In the genomic region with DNA sequence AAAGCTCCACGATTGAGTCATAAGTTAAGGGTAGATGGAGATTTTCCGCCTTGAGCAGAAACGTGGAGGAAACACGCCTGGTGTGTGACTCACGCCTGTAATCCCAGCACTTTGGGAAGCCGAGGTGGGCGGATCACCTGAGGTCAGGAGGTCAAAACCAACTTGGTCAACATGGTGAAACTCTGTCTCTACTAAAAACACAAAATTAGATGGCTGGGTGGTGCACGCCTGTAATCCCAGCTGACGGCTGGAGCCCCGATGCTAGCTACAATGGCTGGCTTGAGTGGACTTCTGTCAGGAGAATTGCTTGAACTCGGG, we compare ENCODE assay signal across 1 cellular context.
TF ChIP-seq lines count a peak whose summit lies in the region.

No MANE protein-coding gene starts in this region.

TF ChIP-seq in endothelial cell of umbilical vein, 7 proteins besides CTCF, POLR2A, EP300 and RAD21:
- TF ChIP-seq, protein P1, sequence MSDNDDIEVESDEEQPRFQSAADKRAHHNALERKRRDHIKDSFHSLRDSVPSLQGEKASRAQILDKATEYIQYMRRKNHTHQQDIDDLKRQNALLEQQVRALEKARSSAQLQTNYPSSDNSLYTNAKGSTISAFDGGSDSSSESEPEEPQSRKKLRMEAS (IDR thresholded peaks at IDR 0.05; ENCODE audit: insufficient read depth, insufficient read length), result no peak
- peak; percentile 13 for TF ChIP-seq JUN (IDR thresholded peaks at IDR 0.05; ENCODE audit: borderline replicate concordance, insufficient read depth, insufficient read length, low read depth)
